1 cellular context compared by ENCODE assay signal in the genomic region with DNA sequence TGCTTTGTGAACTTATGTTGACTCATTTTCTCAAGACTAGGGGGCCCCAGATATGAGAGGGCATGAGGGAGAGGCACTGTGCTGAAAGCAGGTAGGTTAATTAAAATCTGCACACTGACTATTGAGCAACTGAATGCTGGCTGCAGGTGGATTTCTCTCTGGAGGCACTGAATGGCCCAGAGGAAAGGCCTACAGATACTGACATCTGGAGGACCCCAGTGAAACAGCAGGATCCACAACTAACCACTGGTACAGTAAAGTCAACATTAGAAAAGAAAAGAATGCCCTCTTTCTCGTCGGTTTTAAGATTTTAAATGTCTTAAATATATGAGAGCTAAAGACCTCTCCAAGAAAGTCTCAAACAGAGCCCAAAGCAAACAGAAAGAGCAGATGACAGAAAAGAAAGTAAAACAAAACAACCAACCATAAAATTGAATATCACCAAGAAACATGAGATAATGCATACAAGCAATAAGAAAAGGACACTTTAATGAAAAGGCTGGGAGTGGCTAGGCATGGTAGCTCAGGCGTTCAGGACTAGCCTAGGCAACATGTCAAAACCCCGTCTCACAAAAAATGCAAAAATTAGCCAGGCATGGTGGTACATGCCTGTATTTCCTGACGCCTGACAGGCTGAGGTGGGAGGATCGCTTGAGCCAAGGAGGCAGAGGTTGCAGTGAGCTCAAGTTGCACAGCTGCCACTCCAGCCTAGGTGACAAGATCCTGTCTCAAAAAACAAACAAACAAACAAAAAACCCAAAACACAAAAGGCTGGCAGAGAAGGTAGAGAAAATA.
TF ChIP-seq lines count a peak whose summit lies in the region.

No MANE protein-coding gene starts in this region.

TF ChIP-seq in HepG2, 621 proteins besides CTCF, POLR2A, EP300 and RAD21 (continued from another document):
- TF ChIP-seq, protein P1, sequence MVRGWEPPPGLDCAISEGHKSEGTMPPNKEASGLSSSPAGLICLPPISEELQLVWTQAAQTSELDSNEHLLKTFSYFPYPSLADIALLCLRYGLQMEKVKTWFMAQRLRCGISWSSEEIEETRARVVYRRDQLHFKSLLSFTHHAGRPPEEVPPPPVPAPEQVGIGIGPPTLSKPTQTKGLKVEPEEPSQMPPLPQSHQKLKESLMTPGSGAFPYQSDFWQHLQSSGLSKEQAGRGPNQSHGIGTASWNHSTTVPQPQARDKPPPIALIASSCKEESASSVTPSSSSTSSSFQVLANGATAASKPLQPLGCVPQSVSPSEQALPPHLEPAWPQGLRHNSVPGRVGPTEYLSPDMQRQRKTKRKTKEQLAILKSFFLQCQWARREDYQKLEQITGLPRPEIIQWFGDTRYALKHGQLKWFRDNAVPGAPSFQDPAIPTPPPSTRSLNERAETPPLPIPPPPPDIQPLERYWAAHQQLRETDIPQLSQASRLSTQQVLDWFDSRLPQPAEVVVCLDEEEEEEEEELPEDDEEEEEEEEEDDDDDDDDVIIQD (CRISPR knock-in tag; IDR thresholded peaks at IDR 0.05; ENCODE audit: low read depth): no peak
- TF ChIP-seq ZNF605 (CRISPR knock-in tag; IDR thresholded peaks at IDR 0.05) (no peak), CENPX (CRISPR knock-in tag; IDR thresholded peaks at IDR 0.05) (no peak), PAF1 (CRISPR knock-in tag; IDR thresholded peaks at IDR 0.05) (no peak), ZNF879 (CRISPR knock-in tag; IDR thresholded peaks at IDR 0.05) (no peak)
TF ChIP-seq in HepG2: peak in this region for 1.
